Comparison of ENCODE assay signal across 17 cellular contexts in the genomic region with DNA sequence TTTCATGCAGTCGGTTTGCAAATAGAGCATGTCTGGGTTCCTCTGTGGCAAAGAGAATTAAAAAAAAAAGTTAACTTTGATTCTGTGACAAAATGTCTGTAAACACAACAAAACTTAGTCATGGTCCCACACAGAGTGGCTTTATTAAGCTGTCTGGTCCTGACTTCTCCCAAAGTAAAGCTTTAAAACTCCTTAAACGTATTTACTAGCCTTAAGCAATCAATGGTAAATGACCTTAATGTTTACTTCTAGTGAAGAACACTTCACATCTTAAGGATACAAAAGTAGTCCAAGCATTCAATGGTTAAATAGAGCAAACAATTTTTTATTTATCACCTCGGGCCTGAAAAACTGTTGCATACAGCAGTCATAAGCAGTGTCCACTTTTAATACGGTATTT.
"Had no signal": no experiment of that assay in that cellular context is flagged by ENCODE, and none has a peak within 500 bp of the region (broad histone marks: within the 10 kb centered on the region; RNA-seq: fewer than 3 reads in every experiment).

No MANE protein-coding gene starts in this region.

- H3K27me3 ChIP-seq: esophagus muscularis mucosa, gastrocnemius medialis, spleen, tibial artery, upper lobe of left lung, vagina had no signal

- H3K27ac ChIP-seq: epithelial cell of prostate, esophagus muscularis mucosa, gastrocnemius medialis, spleen, tibial artery, upper lobe of left lung, vagina had no signal

- H3K4me3 ChIP-seq: esophagus muscularis mucosa, gastrocnemius medialis, spleen, tibial artery, upper lobe of left lung, vagina had no signal

- H3K9me3 ChIP-seq: esophagus muscularis mucosa, gastrocnemius medialis, tibial artery, upper lobe of left lung, vagina had no signal

- ATAC-seq: effector memory CD8-positive, alpha-beta T cell; gastrocnemius medialis; natural killer cell; sciatic nerve; stimulated activated memory B cell treated with anti-CD40 and anti-IgM and Interleukin-4, amounts not matched to agents 10 μg/mL and 1 μg/mL and 100 μg/mL, for 72 hours had no signal

- H3K36me3 ChIP-seq: esophagus muscularis mucosa, gastrocnemius medialis, spleen, tibial artery, upper lobe of left lung, vagina had no signal

- DNase-seq: effector memory CD8-positive, alpha-beta T cell; gastrocnemius medialis; glutamatergic neuron; kidney glomerular epithelial cell; natural killer cell; posterior cingulate gyrus; spleen; stimulated activated CD4-positive, alpha-beta T cell treated with anti-CD3 and anti-CD28 coated beads, Interleukin-15, amount 100 ng/mL, for 24 hours; stimulated activated CD4-positive, alpha-beta T cell treated with anti-CD3 and anti-CD28 coated beads, Interleukin-1b, Interleukin-23, amount 100 ng/mL, for 48 hours; stimulated activated CD4-positive, alpha-beta T cell treated with anti-CD3 and anti-CD28 coated beads, Interleukin-4, amount 100 ng/mL, for 24 hours; tibial artery; upper lobe of left lung had no signal

- H3K4me1 ChIP-seq: gastrocnemius medialis, spleen, tibial artery, upper lobe of left lung, vagina had no signal
